In genomic region chr20:62155428-62156253, GRCh38 we compare ENCODE assay signal across 18 cellular contexts. TPM values are rescaled to one million over a fixed set of nuclear protein-coding genes. Genes with fewer than 3 reads are reported as not detected.
DNase-seq lines count a peak whose midpoint lies in the region; ATAC-seq and TF ChIP-seq lines count a peak whose summit lies in the region.
"Had no signal": no experiment of that assay in that cellular context is flagged by ENCODE, and none has a peak within 500 bp of the region (broad histone marks: within the 10 kb centered on the region; RNA-seq: fewer than 3 reads in every experiment).

No MANE protein-coding gene starts in this region.

- in situ Hi-C loops in G401 (cut with HindIII; ENCODE audit: low sequenced_read_pairs) (no loop called here), HAP-1 (cut with MboI; ENCODE audit: low sequenced_read_pairs) (no loop called here)

- peaks cover 24% of the 10 kb centered on the region for H3K36me3 Mint-ChIP-seq in progenitor cell of endocrine pancreas (ENCODE audit: insufficient read depth)

- no peaks in the 10 kb centered on the region for H3K9me3 Mint-ChIP-seq in progenitor cell of endocrine pancreas (ENCODE audit: low read depth)

- H3K4me2 ChIP-seq in OCI-LY7 (ENCODE audit: low read length), result no peak overlapping the region

- peaks cover 6% of the 10 kb centered on the region for H3K4me1 Mint-ChIP-seq in progenitor cell of endocrine pancreas (ENCODE audit: low read depth)

- H3K79me2 ChIP-seq in OCI-LY7 (ENCODE audit: insufficient read depth, low read depth, low read length), result no peaks in the 10 kb centered on the region

- no peaks in the 10 kb centered on the region for H3K4me1 ChIP-seq in HAP-1
- no peaks in the 10 kb centered on the region for H3K4me1 ChIP-seq in OCI-LY7 (ENCODE audit: insufficient read depth, low read length, poor library complexity, severe bottlenecking)

- H3K4me3 Mint-ChIP-seq in progenitor cell of endocrine pancreas (ENCODE audit: low read depth), result no peak overlapping the region
- H3K4me3 Mint-ChIP-seq: activated naive CD8-positive, alpha-beta T cell; CD4-positive, CD25-positive, alpha-beta regulatory T cell; T-cell had no signal

- no TSS peak for BruUV-seq in OCI-LY7 (replicated peaks; lab: Mats Ljungman, UMichigan)

- POLR2A ChIA-PET in GM10248 (lab: Yijun Ruan, JAX) (no interaction called here), OCI-LY7 (lab: Charles Lee) (no interaction called here)

- H3K27ac Mint-ChIP-seq in progenitor cell of endocrine pancreas, result peak overlapping the region; percentile 41
- H3K27ac Mint-ChIP-seq: activated naive CD8-positive, alpha-beta T cell; T-cell had no signal

- intact Hi-C loops in OCI-LY7 (cut with micrococcal nuclease; ENCODE audit: unreplicated experiment), result loop anchor here (5.0 kb wide), 1 partner anchor 143 kb away; no protein-coding TSS in a partner anchor

- H4K20me1 ChIP-seq in OCI-LY7 (ENCODE audit: insufficient read depth, low read length), result no peaks in the 10 kb centered on the region

- peak; percentile 49 for DNase-seq in G401 (ENCODE audit: low spot score)
- DNase-seq in RPMI7951 (ENCODE audit: low read depth), result peak; percentile 94
- DNase-seq in progenitor cell of endocrine pancreas (ENCODE audit: low spot score, unreplicated experiment), result no peak
- no peak for DNase-seq in HAP-1 (ENCODE audit: low spot score in 2 of 2)
- DNase-seq in GM10248 (ENCODE audit: extremely low spot score), result no peak
- no peak for DNase-seq in OCI-LY7 (ENCODE audit: low spot score)
- DNase-seq: CD4-positive, CD25-positive, alpha-beta regulatory T cell; GDM1; kidney; NCI-H1105 treated with DMSO at 0.1 percent for 48 hours; NCI-H2227 treated with DMSO at 0.1 percent for 48 hours; stimulated activated CD4-positive, alpha-beta T cell treated with anti-CD3 and anti-CD28 coated beads, Interleukin-1b, Interleukin-23, amount 100 ng/mL, for 48 hours; T-cell; testis had no signal

- H3K27ac ChIP-seq in OCI-LY7 (ENCODE audit: low read depth, low read length, poor library complexity, severe bottlenecking), result no peak overlapping the region
- H3K27ac ChIP-seq: gastroesophageal sphincter, testis had no signal

- ATAC-seq in esophagus mucosa, result peak; percentile 33
- ATAC-seq in GM19351 (IDR thresholded peaks at IDR 0.05; ENCODE audit: unreplicated experiment), result no peak
- ATAC-seq: gastroesophageal sphincter had no signal

- peaks cover 2% of the 10 kb centered on the region; the same call in 1 of the 2 replicates for H3K9me3 ChIP-seq in HAP-1
- H3K9me3 ChIP-seq in OCI-LY7 (ENCODE audit: low read length), result no peaks in the 10 kb centered on the region
- H3K9me3 ChIP-seq: gastroesophageal sphincter, testis had no signal

- no peaks in the 10 kb centered on the region for H3K9me2 ChIP-seq in OCI-LY7 (ENCODE audit: insufficient read depth, low read length)

- 0 out of 2 replicates have a peak, but pooled peaks cover 8% of the 10 kb centered on the region for H3K36me3 ChIP-seq in HAP-1 (replicated peaks)
- H3K36me3 ChIP-seq in OCI-LY7 (ENCODE audit: insufficient read depth, low read length), result peaks cover 28% of the 10 kb centered on the region

- TF ChIP-seq CTCF in progenitor cell of endocrine pancreas (IDR thresholded peaks at IDR 0.05; ENCODE audit: unreplicated experiment) (no peak), GM10248 (IDR thresholded peaks at IDR 0.05; ENCODE audit: control extremely low read depth, extremely low read depth, low read depth, missing control alignments) (no peak), OCI-LY7 (conservative IDR thresholded peaks at IDR 0.05; ENCODE audit: low read length) (no peak)

- H2AFZ ChIP-seq in OCI-LY7 (ENCODE audit: low read length), result no peak overlapping the region

- H3K27me3 Mint-ChIP-seq in progenitor cell of endocrine pancreas, result no peaks in the 10 kb centered on the region
- H3K27me3 Mint-ChIP-seq: activated naive CD8-positive, alpha-beta T cell; CD4-positive, CD25-positive, alpha-beta regulatory T cell; T-cell had no signal

- H3K4me3 ChIP-seq in HAP-1 (no peak overlapping the region), OCI-LY7 (ENCODE audit: low read depth, low read length, poor library complexity, severe bottlenecking) (no peak overlapping the region)
- H3K4me3 ChIP-seq: gastroesophageal sphincter, testis had no signal

- no peaks in the 10 kb centered on the region for H3K27me3 ChIP-seq in HAP-1 (ENCODE audit: low read depth)
- H3K27me3 ChIP-seq: gastroesophageal sphincter, testis had no signal

- CTCF ChIA-PET in GM10248 (lab: Yijun Ruan, JAX) (interaction anchor here (0.6 to 1.8 kb wide), 4 partner anchors 13 to 147 kb away, joined by 3 to 13 read pairs (median 4); no protein-coding TSS in a partner anchor), OCI-LY7 (lab: Charles Lee; ENCODE audit: unreplicated experiment) (no interaction called here)

RNA-seq across cellular contexts. Expression of gene SS18L1, which starts 12.1 kb away (rescaled TPM):
- 9.6 and 13.2 TPM in 2 replicates for total RNA-seq in G401 (2014; rRNA removed; shearing (Covaris generic))
- 8.6 and 10.7 TPM in 2 replicates for total RNA-seq in RPMI7951 (2014; rRNA removed; shearing (Covaris generic))
- total RNA-seq in esophagus mucosa (6.9 TPM), progenitor cell of endocrine pancreas (29.8 and 32.0 TPM in 2 replicates), OCI-LY7 (2022) (16.8 and 17.7 TPM in 2 replicates)
- total RNA-seq in OCI-LY7 (2014; rRNA removed; shearing (Covaris generic)), result 13.0 and 17.0 TPM in 2 replicates

RNA-seq across cellular contexts. Expression of gene PSMA7, which starts 12.4 kb away (rescaled TPM):
- 631 and 699 TPM in 2 replicates for total RNA-seq in G401 (2014; rRNA removed; shearing (Covaris generic))
- total RNA-seq in RPMI7951 (2014; rRNA removed; shearing (Covaris generic)), result 878 and 1,048 TPM in 2 replicates
- 177 TPM for total RNA-seq in esophagus mucosa
- 221 and 234 TPM in 2 replicates for total RNA-seq in progenitor cell of endocrine pancreas
- 247 and 362 TPM in 2 replicates for total RNA-seq in OCI-LY7 (2014; rRNA removed; shearing (Covaris generic))
- 223 and 266 TPM in 2 replicates for total RNA-seq in OCI-LY7 (2022)

RNA-seq across cellular contexts. Expression of gene MTG2, which starts 27.2 kb away (rescaled TPM):
- total RNA-seq in G401 (2014; rRNA removed; shearing (Covaris generic)), result 30.6 and 48.2 TPM in 2 replicates
- total RNA-seq in RPMI7951 (2014; rRNA removed; shearing (Covaris generic)), result 21.1 and 28.1 TPM in 2 replicates
- total RNA-seq in esophagus mucosa (20.2 TPM), progenitor cell of endocrine pancreas (30.4 and 31.6 TPM in 2 replicates), OCI-LY7 (2022) (37.5 and 38.6 TPM in 2 replicates)
- 20.3 and 24.1 TPM in 2 replicates for total RNA-seq in OCI-LY7 (2014; rRNA removed; shearing (Covaris generic))

RNA-seq across cellular contexts. Expression of gene LSM14B, which starts 33.4 kb away (rescaled TPM):
- total RNA-seq in G401 (2014; rRNA removed; shearing (Covaris generic)), result 73.9 and 86.4 TPM in 2 replicates
- 39.4 and 39.9 TPM in 2 replicates for total RNA-seq in RPMI7951 (2014; rRNA removed; shearing (Covaris generic))
- total RNA-seq in esophagus mucosa (28.7 TPM), progenitor cell of endocrine pancreas (81.1 and 84.3 TPM in 2 replicates), OCI-LY7 (2022) (53.7 and 54.4 TPM in 2 replicates)
- 44.7 and 54.2 TPM in 2 replicates for total RNA-seq in OCI-LY7 (2014; rRNA removed; shearing (Covaris generic))

Comparison
In these comparisons a context has a peak if more than half of its experiments do, and no peak if none do; other contexts are left out.
1. DNase-seq: peak in G401 (single experiment) and RPMI7951 (single experiment); none in progenitor cell of endocrine pancreas (single experiment), HAP-1 (0 of 2), GM10248 (single experiment) and OCI-LY7 (single experiment).